8 cellular contexts compared by ENCODE assay signal in genomic region chr10:71888623-71889387, GRCh38. TPM values are rescaled to one million over a fixed set of nuclear protein-coding genes. Genes with fewer than 3 reads are reported as not detected.
DNase-seq lines count a peak whose midpoint lies in the region; ATAC-seq and TF ChIP-seq lines count a peak whose summit lies in the region.

No MANE protein-coding gene starts in this region.

- peak; percentile 92 to 93 for ATAC-seq in activated naive CD4-positive, alpha-beta T cell treated with anti-CD3 and anti-CD28 coated beads, Interleukin-2, amount 50 U/mL, for 72 hours

- TF ChIP-seq EP300 in transverse colon (IDR thresholded peaks at IDR 0.05; ENCODE audit: low read depth), result peak; percentile 32

- peak overlapping the region; percentile 35 for H3K4me3 ChIP-seq in HL-60 (replicated peaks; ENCODE audit: insufficient read depth, low read length)
- H3K4me3 ChIP-seq in transverse colon, result peak overlapping the region; percentile 8 to 53 (median 29)

- WGBS in transverse colon (ENCODE audit: low coverage in 1 of 2), 2 donors, result 0 to 1% methylated on average over 18 to 48 of the region's 48 CpGs

- H3K27ac ChIP-seq in HL-60 (replicated peaks) (peak overlapping the region; percentile 55), RWPE1 (peak overlapping the region; percentile 97), transverse colon (peak overlapping the region; percentile 71 to 83 (median 76))

- no peaks in the 10 kb centered on the region for H3K36me3 Mint-ChIP-seq in activated naive CD4-positive, alpha-beta T cell treated with anti-CD3 and anti-CD28 coated beads, Interleukin-2, amount 50 U/mL, for 72 hours

- H3K9me3 Mint-ChIP-seq in activated naive CD4-positive, alpha-beta T cell treated with anti-CD3 and anti-CD28 coated beads, Interleukin-2, amount 50 U/mL, for 72 hours, result no peaks in the 10 kb centered on the region

- CTCF ChIA-PET in RWPE1 (lab: Yijun Ruan, JAX), result interaction anchor here (0.6 kb wide), 2 partner anchors 429 to 499 kb away, joined by 3 read pairs; no protein-coding TSS in a partner anchor

- TF ChIP-seq CTCF in GM20000 (IDR thresholded peaks at IDR 0.05; ENCODE audit: extremely low read depth, missing control alignments), result peak; percentile 5
- TF ChIP-seq CTCF in HL-60 (IDR thresholded peaks at IDR 0.05; ENCODE audit: insufficient read depth, low read length), result no peak
- 0 out of 2 replicates have a peak, but pooled peaks have one; percentile 7 for TF ChIP-seq CTCF in RWPE1 (conservative IDR thresholded peaks at IDR 0.05; ENCODE audit: low read depth)
- TF ChIP-seq CTCF in transverse colon (IDR thresholded peaks at IDR 0.05), result no peak

- intact Hi-C loops in head of caudate nucleus (cut with DNase I) (no loop called here), transverse colon (cut with DNase I; ENCODE audit: low total_unique reads) (no loop called here)

- no peak for TF ChIP-seq POLR2A in transverse colon (IDR thresholded peaks at IDR 0.05)

- in situ Hi-C loops in transverse colon (cut with MboI; ENCODE audit: low pct_ligation_motif_present in 1 of 4, low pct_unique_long_range_greater_than_20kb in 1 of 4, low sequenced_read_pairs in 3 of 4), result loop anchor here in 2 of 4 donors (25.0 kb wide), 1 partner anchor 448 kb away; no protein-coding TSS in a partner anchor

- peak; percentile 36 for DNase-seq in DMS53 treated with DMSO at 0.1 percent for 48 hours (lab: John Stamatoyannopoulos, UW; ENCODE audit: unreplicated experiment)
- DNase-seq in GM20000 (ENCODE audit: low spot score), result peak; percentile 89
- peak; percentile 92 to 100 for DNase-seq in HL-60 (ENCODE audit: low read depth in 1 of 2, low spot score in 1 of 2)
- peak; percentile 82 for DNase-seq in RWPE1 (ENCODE audit: low spot score)
- peak; percentile 68 to 79 for DNase-seq in activated naive CD4-positive, alpha-beta T cell treated with anti-CD3 and anti-CD28 coated beads, Interleukin-2, amount 50 U/mL, for 72 hours (ENCODE audit: low spot score in 2 of 2)
- DNase-seq in head of caudate nucleus, result peak; percentile 69 to 92 (median 83)
- DNase-seq in occipital lobe (lab: John Stamatoyannopoulos, UW), result peak; percentile 48
- DNase-seq in transverse colon, result peak; percentile 78

- peak overlapping the region; percentile 61 to 94 for H3K27ac Mint-ChIP-seq in activated naive CD4-positive, alpha-beta T cell treated with anti-CD3 and anti-CD28 coated beads, Interleukin-2, amount 50 U/mL, for 72 hours

- H3K27me3 ChIP-seq in HL-60 (ENCODE audit: insufficient read depth, poor library complexity, severe bottlenecking) (no peaks in the 10 kb centered on the region), transverse colon (peaks cover 3% of the 10 kb centered on the region)

- peaks cover 0 to 25% (median 14%) of the 10 kb centered on the region in 4 donors for H3K4me1 ChIP-seq in transverse colon

- H3K9me3 ChIP-seq in transverse colon, result no peaks in the 10 kb centered on the region

- POLR2A ChIA-PET in RWPE1 (lab: Yijun Ruan, JAX; ENCODE audit: low non-redundant PET), result interaction anchor here (0.9 to 1.0 kb wide), 2 partner anchors 38 to 55 kb away, joined by 4 to 5 read pairs; partner anchors contain the start of gene PSAP

- H3K36me3 ChIP-seq in transverse colon, result no peaks in the 10 kb centered on the region

RNA-seq across cellular contexts. Expression of gene PSAP, which starts 37.8 kb away (rescaled TPM):
- 100 to 1,000 TPM; 128 to 165 TPM for total RNA-seq in activated naive CD4-positive, alpha-beta T cell treated with anti-CD3 and anti-CD28 coated beads, Interleukin-2, amount 50 U/mL, for 72 hours
- total RNA-seq in occipital lobe, result 385 TPM
- total RNA-seq in transverse colon, result 100 to 1,000 TPM; 383 to 667 (median 478) TPM

Comparison
In these comparisons a context has a peak if more than half of its experiments do, and no peak if none do; other contexts are left out.
1. Peak in every context shown above with its lines: DNase-seq, ATAC-seq, H3K4me3 ChIP-seq and H3K27ac ChIP-seq.
2. DNase-seq: peak in every context shown above with its lines; median percentile 96 in HL-60; 89 in GM20000; 83 in head of caudate nucleus; 82 in RWPE1; 78 in transverse colon; 74 in activated naive CD4-positive, alpha-beta T cell treated with anti-CD3 and anti-CD28 coated beads, Interleukin-2, amount 50 U/mL, for 72 hours; 48 in occipital lobe; 36 in DMS53 treated with DMSO at 0.1 percent for 48 hours.
3. CTCF ChIP-seq: peak in GM20000 (single experiment) and RWPE1 (single experiment); none in HL-60 (single experiment) and transverse colon (0 of 5).